In genomic region chr5:179163236-179164155, GRCh38 we compare ENCODE assay signal across 17 cellular contexts.
"Had no signal": no experiment of that assay in that cellular context is flagged by ENCODE, and none has a peak within 500 bp of the region (broad histone marks: within the 10 kb centered on the region; RNA-seq: fewer than 3 reads in every experiment).

No MANE protein-coding gene starts in this region.

- H3K36me3 Mint-ChIP-seq: natural killer cell; stimulated activated naive B cell treated with anti-CD40 and anti-IgM and Interleukin-4, amounts not matched to agents 10 μg/mL and 1 μg/mL and 100 μg/mL, for 72 hours had no signal

- DNase-seq: activated CD4-positive, alpha-beta T cell treated with anti-CD3 and anti-CD28 coated beads, Interleukin-2, amount 10 ng/mL, durations not matched to agents 7 days and 5 days; activated naive CD8-positive, alpha-beta T cell treated with anti-CD3 and anti-CD28 coated beads, Interleukin-2, amount 50 U/mL, for 24 hours; activated T-cell treated with anti-CD3 and anti-CD28 coated beads, Interleukin-2, amount 50 U/mL, for 72 hours; anterior cingulate cortex; brain microvascular endothelial cell; mesendoderm; natural killer cell; nucleus accumbens; stimulated activated CD4-positive, alpha-beta T cell treated with anti-CD3 and anti-CD28 coated beads, Interleukin-4, amount 100 ng/mL, for 4 hours; stimulated activated naive B cell treated with anti-CD40 and anti-IgM and Interleukin-4, amounts not matched to agents 10 μg/mL and 1 μg/mL and 100 μg/mL, for 72 hours; T-helper 1 cell; T-helper 9 cell had no signal

- H3K4me3 Mint-ChIP-seq: activated CD4-positive, alpha-beta T cell treated with anti-CD3 and anti-CD28 coated beads, Interleukin-2, amount 10 ng/mL, durations not matched to agents 7 days and 5 days; activated naive CD8-positive, alpha-beta T cell treated with anti-CD3 and anti-CD28 coated beads, Interleukin-2, amount 50 U/mL, for 24 hours; activated T-cell treated with anti-CD3 and anti-CD28 coated beads, Interleukin-2, amount 50 U/mL, for 72 hours; central memory CD8-positive, alpha-beta T cell; natural killer cell; stimulated activated naive B cell treated with anti-CD40 and anti-IgM and Interleukin-4, amounts not matched to agents 10 μg/mL and 1 μg/mL and 100 μg/mL, for 72 hours had no signal

- H3K27me3 ChIP-seq: brain microvascular endothelial cell, upper lobe of left lung had no signal

- ATAC-seq: activated naive CD8-positive, alpha-beta T cell treated with anti-CD3 and anti-CD28 coated beads, Interleukin-2, amount 50 U/mL, for 24 hours; activated T-cell treated with anti-CD3 and anti-CD28 coated beads, Interleukin-2, amount 50 U/mL, for 72 hours; natural killer cell; stimulated activated naive B cell treated with anti-CD40 and anti-IgM and Interleukin-4, amounts not matched to agents 10 μg/mL and 1 μg/mL and 100 μg/mL, for 72 hours had no signal

- H3K4me3 ChIP-seq: coronary artery, smooth muscle cell, thoracic aorta, upper lobe of left lung had no signal

- H3K27me3 Mint-ChIP-seq: activated CD4-positive, alpha-beta T cell treated with anti-CD3 and anti-CD28 coated beads, Interleukin-2, amount 10 ng/mL, durations not matched to agents 7 days and 5 days; central memory CD8-positive, alpha-beta T cell had no signal

- H3K4me1 Mint-ChIP-seq: activated CD4-positive, alpha-beta T cell treated with anti-CD3 and anti-CD28 coated beads, Interleukin-2, amount 10 ng/mL, durations not matched to agents 7 days and 5 days; central memory CD8-positive, alpha-beta T cell had no signal

- H3K27ac Mint-ChIP-seq: activated CD4-positive, alpha-beta T cell treated with anti-CD3 and anti-CD28 coated beads, Interleukin-2, amount 10 ng/mL, durations not matched to agents 7 days and 5 days; activated naive CD8-positive, alpha-beta T cell treated with anti-CD3 and anti-CD28 coated beads, Interleukin-2, amount 50 U/mL, for 24 hours; activated T-cell treated with anti-CD3 and anti-CD28 coated beads, Interleukin-2, amount 50 U/mL, for 72 hours; natural killer cell; stimulated activated naive B cell treated with anti-CD40 and anti-IgM and Interleukin-4, amounts not matched to agents 10 μg/mL and 1 μg/mL and 100 μg/mL, for 72 hours had no signal

- H3K9me3 Mint-ChIP-seq: central memory CD8-positive, alpha-beta T cell; natural killer cell had no signal

- H3K27ac ChIP-seq: brain microvascular endothelial cell, coronary artery, thoracic aorta, upper lobe of left lung had no signal

- H3K9me3 ChIP-seq: thoracic aorta had no signal
